In genomic region chr11:126607776-126608625, GRCh38 we compare ENCODE assay signal across 1 cellular context.
TF ChIP-seq lines count a peak whose summit lies in the region.

No MANE protein-coding gene starts in this region.

TF ChIP-seq in IMR-90, 13 proteins besides CTCF, POLR2A, EP300 and RAD21 (continued from another document):
- TF ChIP-seq, protein P1, sequence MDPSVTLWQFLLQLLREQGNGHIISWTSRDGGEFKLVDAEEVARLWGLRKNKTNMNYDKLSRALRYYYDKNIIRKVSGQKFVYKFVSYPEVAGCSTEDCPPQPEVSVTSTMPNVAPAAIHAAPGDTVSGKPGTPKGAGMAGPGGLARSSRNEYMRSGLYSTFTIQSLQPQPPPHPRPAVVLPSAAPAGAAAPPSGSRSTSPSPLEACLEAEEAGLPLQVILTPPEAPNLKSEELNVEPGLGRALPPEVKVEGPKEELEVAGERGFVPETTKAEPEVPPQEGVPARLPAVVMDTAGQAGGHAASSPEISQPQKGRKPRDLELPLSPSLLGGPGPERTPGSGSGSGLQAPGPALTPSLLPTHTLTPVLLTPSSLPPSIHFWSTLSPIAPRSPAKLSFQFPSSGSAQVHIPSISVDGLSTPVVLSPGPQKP (IDR thresholded peaks at IDR 0.05; ENCODE audit: borderline replicate concordance, low read depth, low read length): no peak
- TF ChIP-seq MAFK (IDR thresholded peaks at IDR 0.05; ENCODE audit: low read depth, low read length) (no peak), RCOR1 (IDR thresholded peaks at IDR 0.05; ENCODE audit: insufficient replicate concordance, low read length) (no peak)
